In genomic region chr3:52838561-52839267, GRCh38 we compare ENCODE assay signal across 1 cellular context.
TF ChIP-seq lines count a peak whose summit lies in the region.

No MANE protein-coding gene starts in this region.

TF ChIP-seq in IMR-90, 13 proteins besides CTCF, POLR2A, EP300 and RAD21 (continued from another document):
- TF ChIP-seq ELK1 (IDR thresholded peaks at IDR 0.05; ENCODE audit: borderline replicate concordance, low read depth, low read length) (no peak), MXI1 (IDR thresholded peaks at IDR 0.05; ENCODE audit: borderline replicate concordance, low read depth, low read length) (no peak), RFX5 (IDR thresholded peaks at IDR 0.05; ENCODE audit: low read depth, low read length) (no peak), SMC3 (IDR thresholded peaks at IDR 0.05; ENCODE audit: low read depth, low read length) (no peak), RCOR1 (IDR thresholded peaks at IDR 0.05; ENCODE audit: insufficient replicate concordance, low read length) (no peak), FOS (IDR thresholded peaks at IDR 0.05; ENCODE audit: low read depth, low read length) (no peak), MAZ (IDR thresholded peaks at IDR 0.05; ENCODE audit: borderline replicate concordance, low read depth, low read length) (no peak), MAFK (IDR thresholded peaks at IDR 0.05; ENCODE audit: low read depth, low read length) (no peak), BHLHE40 (IDR thresholded peaks at IDR 0.05; ENCODE audit: low read depth, low read length) (no peak), CHD1 (IDR thresholded peaks at IDR 0.05; ENCODE audit: low read depth, low read length) (no peak)
- TF ChIP-seq, protein P1, sequence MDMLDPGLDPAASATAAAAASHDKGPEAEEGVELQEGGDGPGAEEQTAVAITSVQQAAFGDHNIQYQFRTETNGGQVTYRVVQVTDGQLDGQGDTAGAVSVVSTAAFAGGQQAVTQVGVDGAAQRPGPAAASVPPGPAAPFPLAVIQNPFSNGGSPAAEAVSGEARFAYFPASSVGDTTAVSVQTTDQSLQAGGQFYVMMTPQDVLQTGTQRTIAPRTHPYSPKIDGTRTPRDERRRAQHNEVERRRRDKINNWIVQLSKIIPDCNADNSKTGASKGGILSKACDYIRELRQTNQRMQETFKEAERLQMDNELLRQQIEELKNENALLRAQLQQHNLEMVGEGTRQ (IDR thresholded peaks at IDR 0.05; ENCODE audit: low read depth, low read length): no peak
